Comparison of ENCODE assay signal across 10 cellular contexts in the genomic region with DNA sequence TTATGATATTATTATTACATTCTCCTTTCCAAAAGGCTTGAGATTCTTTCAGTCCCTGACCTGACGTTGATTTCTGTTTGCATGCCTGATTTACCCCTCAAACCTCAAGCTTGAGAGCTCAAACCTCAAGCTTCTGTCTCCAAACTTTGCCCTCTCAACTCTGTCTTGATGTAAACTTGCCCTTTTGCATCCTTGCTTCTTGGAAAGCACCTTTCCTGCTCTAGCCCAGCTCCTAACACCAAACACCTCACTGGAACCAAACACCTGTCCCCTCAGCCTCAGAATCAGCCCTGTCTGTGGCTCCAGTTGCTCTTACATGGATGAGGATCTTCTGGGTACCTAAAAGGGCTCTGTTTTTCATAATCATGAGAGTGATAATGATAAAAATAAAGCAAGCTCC.
"Had no signal": no experiment of that assay in that cellular context is flagged by ENCODE, and none has a peak within 500 bp of the region (broad histone marks: within the 10 kb centered on the region; RNA-seq: fewer than 3 reads in every experiment).

No MANE protein-coding gene starts in this region.

- H3K4me3 ChIP-seq: GM23338, HAP-1 had no signal

- H3K36me3 ChIP-seq: HAP-1 had no signal

- FAIRE-seq: H1, H54 had no signal

- DNase-seq: GOT3, H7, H9, HCEC 1CT, HFFc6 had no signal

- H3K4me1 ChIP-seq: HAP-1 had no signal

- H3K9me3 ChIP-seq: HAP-1 had no signal

- H3K4me2 ChIP-seq: GM23338 had no signal

- ATAC-seq: GM23338, HCT116 had no signal

- H2AFZ ChIP-seq: GM23338 had no signal
